ENCODE assay signal across 23 cellular contexts in genomic region chr7:1915956-1916620, GRCh38.
DNase-seq lines count a peak whose midpoint lies in the region; ATAC-seq and TF ChIP-seq lines count a peak whose summit lies in the region.
"Had no signal": no experiment of that assay in that cellular context is flagged by ENCODE, and none has a peak within 500 bp of the region (broad histone marks: within the 10 kb centered on the region; RNA-seq: fewer than 3 reads in every experiment).

No MANE protein-coding gene starts in this region.

- H3K4me3 Mint-ChIP-seq in stimulated activated naive CD8-positive, alpha-beta T cell treated with anti-CD3 and anti-CD28 coated beads, Interleukin-15, Interleukin-2, amounts not matched to agents 100 ng/mL and 50 ng/mL, for 24 hours: no peak overlapping the region
- no peak overlapping the region for H3K4me3 Mint-ChIP-seq in stimulated activated naive CD8-positive, alpha-beta T cell treated with anti-CD3 and anti-CD28 coated beads, Interleukin-15, amount 100 ng/mL, for 72 hours
- no peak overlapping the region for H3K4me3 Mint-ChIP-seq in brain
- H3K4me3 Mint-ChIP-seq in memory B cell: no peak overlapping the region
- H3K4me3 Mint-ChIP-seq: activated naive CD8-positive, alpha-beta T cell treated with anti-CD3 and anti-CD28 coated beads, Interleukin-2, amount 10 ng/mL, durations not matched to agents 7 days and 5 days; neural crest cell; WTC11 had no signal

- H3K4me1 ChIP-seq in vagina: peaks cover 53% of the 10 kb centered on the region

- H3K27me3 ChIP-seq in vagina: no peaks in the 10 kb centered on the region
- H3K27me3 ChIP-seq: tibial nerve had no signal

- ATAC-seq in stimulated activated naive CD8-positive, alpha-beta T cell treated with anti-CD3 and anti-CD28 coated beads, Interleukin-15, amount 100 ng/mL, for 72 hours: no peak
- ATAC-seq in memory B cell (ENCODE audit: low read depth): no peak
- ATAC-seq: stimulated activated naive CD8-positive, alpha-beta T cell treated with anti-CD3 and anti-CD28 coated beads, Interleukin-15, Interleukin-2, amounts not matched to agents 100 U/mL and 50 U/mL, for 24 hours; WTC11 had no signal

- no peaks in the 10 kb centered on the region for H3K9me3 ChIP-seq in vagina
- H3K9me3 ChIP-seq: tibial nerve had no signal

- TF ChIP-seq CTCF in brain (conservative IDR thresholded peaks at IDR 0.05): no peak
- TF ChIP-seq CTCF in vagina (IDR thresholded peaks at IDR 0.05): no peak

- H3K4me3 ChIP-seq in vagina: no peak overlapping the region
- H3K4me3 ChIP-seq: tibial nerve had no signal

- H3K4me1 Mint-ChIP-seq in stimulated activated naive CD8-positive, alpha-beta T cell treated with anti-CD3 and anti-CD28 coated beads, Interleukin-15, Interleukin-2, amounts not matched to agents 100 ng/mL and 50 ng/mL, for 24 hours (ENCODE audit: low read depth): peaks cover 19% of the 10 kb centered on the region
- H3K4me1 Mint-ChIP-seq in stimulated activated naive CD8-positive, alpha-beta T cell treated with anti-CD3 and anti-CD28 coated beads, Interleukin-15, amount 100 ng/mL, for 72 hours: peaks cover 61% of the 10 kb centered on the region
- peaks cover 44% of the 10 kb centered on the region for H3K4me1 Mint-ChIP-seq in brain
- peaks cover 20% of the 10 kb centered on the region for H3K4me1 Mint-ChIP-seq in memory B cell
- H3K4me1 Mint-ChIP-seq: WTC11 had no signal

- H3K9me3 Mint-ChIP-seq in stimulated activated naive CD8-positive, alpha-beta T cell treated with anti-CD3 and anti-CD28 coated beads, Interleukin-15, Interleukin-2, amounts not matched to agents 100 ng/mL and 50 ng/mL, for 24 hours: no peaks in the 10 kb centered on the region
- no peaks in the 10 kb centered on the region for H3K9me3 Mint-ChIP-seq in stimulated activated naive CD8-positive, alpha-beta T cell treated with anti-CD3 and anti-CD28 coated beads, Interleukin-15, amount 100 ng/mL, for 72 hours
- H3K9me3 Mint-ChIP-seq in brain: no peaks in the 10 kb centered on the region
- no peaks in the 10 kb centered on the region for H3K9me3 Mint-ChIP-seq in memory B cell
- H3K9me3 Mint-ChIP-seq: activated naive CD8-positive, alpha-beta T cell treated with anti-CD3 and anti-CD28 coated beads, Interleukin-2, amount 10 ng/mL, durations not matched to agents 7 days and 5 days; neural crest cell; WTC11 had no signal

- no peak for TF ChIP-seq POLR2A in vagina (IDR thresholded peaks at IDR 0.05)

- no peak for DNase-seq in stimulated activated naive CD8-positive, alpha-beta T cell treated with anti-CD3 and anti-CD28 coated beads, Interleukin-15, amount 100 ng/mL, for 72 hours
- DNase-seq in memory B cell (ENCODE audit: low spot score in 2 of 2): no peak
- DNase-seq in vagina (ENCODE audit: extremely low spot score in 2 of 2): no peak
- DNase-seq in OCI-M2 (lab: John Stamatoyannopoulos, UW; ENCODE audit: unreplicated experiment): no peak
- DNase-seq in NCI-H2171 treated with DMSO at 0.1 percent for 48 hours (lab: John Stamatoyannopoulos, UW): no peak
- DNase-seq in NCI-H2029 treated with DMSO at 0.1 percent for 48 hours (lab: John Stamatoyannopoulos, UW): no peak
- DNase-seq: activated CD4-positive, alpha-beta T cell treated with anti-CD3 and anti-CD28 coated beads, Interleukin-2, amount 50 U/mL, for 4 hours; activated CD8-positive, alpha-beta memory T cell treated with anti-CD3 and anti-CD28 coated beads, Interleukin-2, amount 50 U/mL, for 4 hours; activated naive CD8-positive, alpha-beta T cell treated with anti-CD3 and anti-CD28 coated beads, Interleukin-2, amount 10 ng/mL, durations not matched to agents 7 days and 5 days; kidney glomerular epithelial cell; midbrain; NCI-H1436; NCI-H524; small intestine; stimulated activated CD4-positive, alpha-beta T cell treated with anti-CD3 and anti-CD28 coated beads, Interleukin-2, amount 100 ng/mL, for 48 hours; stimulated activated naive CD8-positive, alpha-beta T cell treated with anti-CD3 and anti-CD28 coated beads, Interleukin-15, Interleukin-2, amounts not matched to agents 100 U/mL and 50 U/mL, for 24 hours; T-helper 9 cell had no signal

- no peaks in the 10 kb centered on the region for H3K27me3 Mint-ChIP-seq in stimulated activated naive CD8-positive, alpha-beta T cell treated with anti-CD3 and anti-CD28 coated beads, Interleukin-15, Interleukin-2, amounts not matched to agents 100 ng/mL and 50 ng/mL, for 24 hours
- H3K27me3 Mint-ChIP-seq in stimulated activated naive CD8-positive, alpha-beta T cell treated with anti-CD3 and anti-CD28 coated beads, Interleukin-15, amount 100 ng/mL, for 72 hours: peaks cover 7% of the 10 kb centered on the region
- H3K27me3 Mint-ChIP-seq in brain (no peaks in the 10 kb centered on the region), memory B cell (no peaks in the 10 kb centered on the region)

- no peak overlapping the region for H3K27ac ChIP-seq in vagina
- H3K27ac ChIP-seq: HL-60, tibial nerve had no signal

- intact Hi-C loops in vagina (cut with DNase I): no loop called here

- peaks cover 7% of the 10 kb centered on the region for H3K36me3 Mint-ChIP-seq in stimulated activated naive CD8-positive, alpha-beta T cell treated with anti-CD3 and anti-CD28 coated beads, Interleukin-15, Interleukin-2, amounts not matched to agents 100 ng/mL and 50 ng/mL, for 24 hours (ENCODE audit: low read depth)
- H3K36me3 Mint-ChIP-seq in brain: no peaks in the 10 kb centered on the region
- peaks cover 3% of the 10 kb centered on the region for H3K36me3 Mint-ChIP-seq in memory B cell
- H3K36me3 Mint-ChIP-seq: WTC11 had no signal

- H3K27ac Mint-ChIP-seq in stimulated activated naive CD8-positive, alpha-beta T cell treated with anti-CD3 and anti-CD28 coated beads, Interleukin-15, Interleukin-2, amounts not matched to agents 100 ng/mL and 50 ng/mL, for 24 hours: peak overlapping the region; percentile 41
- no peak overlapping the region for H3K27ac Mint-ChIP-seq in stimulated activated naive CD8-positive, alpha-beta T cell treated with anti-CD3 and anti-CD28 coated beads, Interleukin-15, amount 100 ng/mL, for 72 hours
- H3K27ac Mint-ChIP-seq in brain (peak overlapping the region in 3 of 5 experiments; percentile 10 to 69 (median 57)), memory B cell (peak overlapping the region; percentile 64)
- H3K27ac Mint-ChIP-seq: activated naive CD8-positive, alpha-beta T cell treated with anti-CD3 and anti-CD28 coated beads, Interleukin-2, amount 10 ng/mL, durations not matched to agents 7 days and 5 days had no signal

- no peaks in the 10 kb centered on the region for H3K36me3 ChIP-seq in vagina

Comparison
In these comparisons a context has a peak if more than half of its experiments do, and no peak if none do; other contexts are left out.
1. H3K27ac Mint-ChIP-seq: peak in stimulated activated naive CD8-positive, alpha-beta T cell treated with anti-CD3 and anti-CD28 coated beads, Interleukin-15, Interleukin-2, amounts not matched to agents 100 ng/mL and 50 ng/mL, for 24 hours (single experiment), brain (3 of 5) and memory B cell (single experiment); none in stimulated activated naive CD8-positive, alpha-beta T cell treated with anti-CD3 and anti-CD28 coated beads, Interleukin-15, amount 100 ng/mL, for 72 hours (0 of 2).